11 cellular contexts compared by ENCODE assay signal in genomic region chr1:207830788-207831187, GRCh38.
DNase-seq lines count a peak whose midpoint lies in the region; ATAC-seq and TF ChIP-seq lines count a peak whose summit lies in the region.
"Had no signal": no experiment of that assay in that cellular context is flagged by ENCODE, and none has a peak within 500 bp of the region (broad histone marks: within the 10 kb centered on the region; RNA-seq: fewer than 3 reads in every experiment).

No MANE protein-coding gene starts in this region.

- H3K27me3 ChIP-seq in esophagus squamous epithelium (no peaks in the 10 kb centered on the region), uterus (no peaks in the 10 kb centered on the region)

- ATAC-seq in HG03039 (IDR thresholded peaks at IDR 0.05; ENCODE audit: unreplicated experiment), result no peak

- 56 to 85% methylated on average over 7 to 8 of the region's 9 CpGs for WGBS in esophagus squamous epithelium, 2 donors

- no peaks in the 10 kb centered on the region for H3K27me3 Mint-ChIP-seq in activated naive CD4-positive, alpha-beta T cell treated with anti-CD3 and anti-CD28 coated beads, Interleukin-2, amount 10 ng/mL, durations not matched to agents 7 days and 5 days
- no peaks in the 10 kb centered on the region for H3K27me3 Mint-ChIP-seq in neural crest cell (ENCODE audit: low read depth)

- intact Hi-C loops in esophagus squamous epithelium (cut with DNase I), result no loop called here
- intact Hi-C loops in uterus (cut with DNase I; ENCODE audit: low total_unique reads), result no loop called here

- H3K4me3 ChIP-seq in esophagus squamous epithelium (no peak overlapping the region), uterus (no peak overlapping the region)

- CTCF ChIA-PET in activated naive CD4-positive, alpha-beta T cell treated with anti-CD3 and anti-CD28 coated beads, Interleukin-2, amount 10 ng/mL, durations not matched to agents 7 days and 5 days (lab: Charles Lee), result interaction anchor here (1.2 to 14.4 kb wide), 5 partner anchors 11 to 132 kb away, joined by 3 to 237 read pairs (median 50); no protein-coding TSS in a partner anchor

- TF ChIP-seq CTCF in esophagus squamous epithelium (IDR thresholded peaks at IDR 0.05), result no peak
- no peak for TF ChIP-seq CTCF in neural crest cell (conservative IDR thresholded peaks at IDR 0.05)
- TF ChIP-seq CTCF in uterus (IDR thresholded peaks at IDR 0.05), result no peak

- peaks cover 30% of the 10 kb centered on the region for H3K36me3 Mint-ChIP-seq in activated naive CD4-positive, alpha-beta T cell treated with anti-CD3 and anti-CD28 coated beads, Interleukin-2, amount 10 ng/mL, durations not matched to agents 7 days and 5 days
- H3K36me3 Mint-ChIP-seq in neural crest cell (ENCODE audit: low read depth), result no peaks in the 10 kb centered on the region
- H3K36me3 Mint-ChIP-seq: mesothelial cell of epicardium had no signal

- H3K4me3 Mint-ChIP-seq in activated naive CD4-positive, alpha-beta T cell treated with anti-CD3 and anti-CD28 coated beads, Interleukin-2, amount 10 ng/mL, durations not matched to agents 7 days and 5 days, result no peak overlapping the region
- no peak overlapping the region for H3K4me3 Mint-ChIP-seq in neural crest cell
- H3K4me3 Mint-ChIP-seq: mesothelial cell of epicardium had no signal

- H3K4me1 ChIP-seq in esophagus squamous epithelium (peaks cover 47 to 95% (median 72%) of the 10 kb centered on the region in 3 donors), uterus (peaks cover 15 to 21% of the 10 kb centered on the region in 2 donors)

- peak overlapping the region; percentile 94 for H3K27ac Mint-ChIP-seq in activated naive CD4-positive, alpha-beta T cell treated with anti-CD3 and anti-CD28 coated beads, Interleukin-2, amount 10 ng/mL, durations not matched to agents 7 days and 5 days
- peak overlapping the region; percentile 43 for H3K27ac Mint-ChIP-seq in neural crest cell (ENCODE audit: unreplicated experiment)
- H3K27ac Mint-ChIP-seq: mesothelial cell of epicardium had no signal

- H3K9me3 ChIP-seq in esophagus squamous epithelium, result no peaks in the 10 kb centered on the region
- H3K9me3 ChIP-seq in uterus, result no peaks in the 10 kb centered on the region

- no peaks in the 10 kb centered on the region for H3K9me3 Mint-ChIP-seq in activated naive CD4-positive, alpha-beta T cell treated with anti-CD3 and anti-CD28 coated beads, Interleukin-2, amount 10 ng/mL, durations not matched to agents 7 days and 5 days
- no peaks in the 10 kb centered on the region for H3K9me3 Mint-ChIP-seq in neural crest cell
- H3K9me3 Mint-ChIP-seq: mesothelial cell of epicardium had no signal

- TF ChIP-seq POLR2A in esophagus squamous epithelium (IDR thresholded peaks at IDR 0.05) (no peak), uterus (IDR thresholded peaks at IDR 0.05) (no peak)

- DNase-seq in activated naive CD4-positive, alpha-beta T cell treated with anti-CD3 and anti-CD28 coated beads, Interleukin-2, amount 10 ng/mL, durations not matched to agents 7 days and 5 days, result no peak
- DNase-seq in activated naive CD4-positive, alpha-beta T cell (lab: John Stamatoyannopoulos, UW), result no peak
- DNase-seq in esophagus squamous epithelium (lab: John Stamatoyannopoulos, UW) (no peak), neural crest cell (ENCODE audit: low read depth, low spot score) (no peak), uterus (no peak), DMS114 treated with DMSO at 0.1 percent for 48 hours (lab: John Stamatoyannopoulos, UW; ENCODE audit: unreplicated experiment) (no peak)
- DNase-seq in stimulated activated CD4-positive, alpha-beta T cell treated with anti-CD3 and anti-CD28 coated beads, Interleukin-2, amount 100 ng/mL, for 48 hours, result no peak
- DNase-seq: NCI-H2081 treated with DMSO at 0.1 percent for 48 hours, SW 1271 had no signal

- H3K4me1 Mint-ChIP-seq in activated naive CD4-positive, alpha-beta T cell treated with anti-CD3 and anti-CD28 coated beads, Interleukin-2, amount 10 ng/mL, durations not matched to agents 7 days and 5 days, result peaks cover 92% of the 10 kb centered on the region
- H3K4me1 Mint-ChIP-seq in neural crest cell, result peaks cover 22% of the 10 kb centered on the region
- H3K4me1 Mint-ChIP-seq: mesothelial cell of epicardium had no signal

- H3K36me3 ChIP-seq in esophagus squamous epithelium (peaks cover 0 to 20% (median 0%) of the 10 kb centered on the region in 3 donors), uterus (no peaks in the 10 kb centered on the region)

- H3K27ac ChIP-seq in esophagus squamous epithelium (peak overlapping the region; percentile 12 to 95 (median 74)), uterus (peak overlapping the region; percentile 60 to 66)
